Comparison of ENCODE assay signal across 16 cellular contexts in genomic region chr7:5435291-5436002, GRCh38. TPM values are rescaled to one million over a fixed set of nuclear protein-coding genes. Genes with fewer than 3 reads are reported as not detected.
DNase-seq lines count a peak whose midpoint lies in the region; ATAC-seq and TF ChIP-seq lines count a peak whose summit lies in the region.
"Had no signal": no experiment of that assay in that cellular context is flagged by ENCODE, and none has a peak within 500 bp of the region (broad histone marks: within the 10 kb centered on the region; RNA-seq: fewer than 3 reads in every experiment).

No MANE protein-coding gene starts in this region.

- H3K27me3 Mint-ChIP-seq in WTC11 (ENCODE audit: low read depth) = peaks cover 52% of the 10 kb centered on the region

- H3K4me1 Mint-ChIP-seq in WTC11 = peaks cover 4% of the 10 kb centered on the region
- H3K4me1 Mint-ChIP-seq: CD8-positive, alpha-beta memory T cell had no signal

- H3K4me3 ChIP-seq in HEK293 (ENCODE audit: low read depth, low read length) = no peak overlapping the region
- H3K4me3 ChIP-seq: dorsolateral prefrontal cortex had no signal

- TF ChIP-seq CTCF in HEK293 (tag by site-specific recombination; IDR thresholded peaks at IDR 0.05) (no peak), WTC11 (IDR thresholded peaks at IDR 0.05) (no peak)

- no peaks in the 10 kb centered on the region for H3K4me1 ChIP-seq in HEK293 (ENCODE audit: control insufficient read depth, insufficient read depth, low read length)

- no peak overlapping the region for H3K4me3 Mint-ChIP-seq in WTC11
- H3K4me3 Mint-ChIP-seq: activated CD8-positive, alpha-beta T cell treated with anti-CD3 and anti-CD28 coated beads, Interleukin-2, amount 10 ng/mL, durations not matched to agents 7 days and 5 days; activated naive CD8-positive, alpha-beta T cell treated with anti-CD3 and anti-CD28 coated beads, Interleukin-2, amount 10 ng/mL, durations not matched to agents 7 days and 5 days; CD8-positive, alpha-beta memory T cell had no signal

- peaks cover 0 to 6% of the 10 kb centered on the region in 2 experiments; a peak in 2 of 3 replicates for H3K36me3 ChIP-seq in HEK293 (ENCODE audit: control insufficient read depth in 2 of 2, insufficient read depth in 1 of 2, low read length in 2 of 2)
- H3K36me3 ChIP-seq: neutrophil had no signal

- ATAC-seq in GM18867 (IDR thresholded peaks at IDR 0.05; ENCODE audit: unreplicated experiment) (peak; percentile 77), WTC11 (no peak; the same call in 1 of the 2 replicates), esophagus mucosa (no peak), HG03095 (IDR thresholded peaks at IDR 0.05; ENCODE audit: unreplicated experiment) (no peak)
- ATAC-seq: activated CD8-positive, alpha-beta T cell treated with anti-CD3 and anti-CD28 coated beads, Interleukin-2, amount 10 ng/mL, durations not matched to agents 7 days and 5 days had no signal

- H3K27ac ChIP-seq in HEK293 (ENCODE audit: extremely low read depth, low read depth, low read length) = no peak overlapping the region
- H3K27ac ChIP-seq: dorsolateral prefrontal cortex, neutrophil had no signal

- H3K9me3 ChIP-seq in HEK293 (ENCODE audit: control insufficient read depth, insufficient read depth, low read depth, low read length) = no peaks in the 10 kb centered on the region
- H3K9me3 ChIP-seq: neutrophil had no signal

- DNase-seq in COLO668 (lab: John Stamatoyannopoulos, UW; ENCODE audit: unreplicated experiment) (peak; percentile 56), WTC11 (ENCODE audit: low spot score) (no peak), anterior cingulate cortex (lab: John Stamatoyannopoulos, UW) (no peak), SK-N-DZ (ENCODE audit: low spot score) (no peak)
- DNase-seq: activated CD8-positive, alpha-beta T cell treated with anti-CD3 and anti-CD28 coated beads, Interleukin-2, amount 10 ng/mL, durations not matched to agents 7 days and 5 days; activated naive CD8-positive, alpha-beta T cell treated with anti-CD3 and anti-CD28 coated beads, Interleukin-2, amount 10 ng/mL, durations not matched to agents 7 days and 5 days; CD8-positive, alpha-beta memory T cell; dorsolateral prefrontal cortex; head of caudate nucleus; NCI-H2029 treated with DMSO at 0.1 percent for 48 hours; NCI-H524 treated with DMSO at 0.1 percent for 48 hours had no signal

- POLR2A ChIA-PET in HEK293 (lab: Yijun Ruan, JAX) (no interaction called here), WTC11 (lab: Charles Lee) (interaction anchor here (0.6 kb wide), 1 partner anchor 69 kb away, joined by 13 read pairs; no protein-coding TSS in a partner anchor)

- CTCF ChIA-PET in HEK293 (lab: Yijun Ruan, JAX) = no interaction called here
- CTCF ChIA-PET in WTC11 (lab: Charles Lee) = no interaction called here

- H3K27ac Mint-ChIP-seq in WTC11 = no peak overlapping the region
- H3K27ac Mint-ChIP-seq: activated CD8-positive, alpha-beta T cell treated with anti-CD3 and anti-CD28 coated beads, Interleukin-2, amount 10 ng/mL, durations not matched to agents 7 days and 5 days; activated naive CD8-positive, alpha-beta T cell treated with anti-CD3 and anti-CD28 coated beads, Interleukin-2, amount 10 ng/mL, durations not matched to agents 7 days and 5 days; CD8-positive, alpha-beta memory T cell had no signal

- peaks cover 28% of the 10 kb centered on the region for H3K36me3 Mint-ChIP-seq in WTC11

- peaks cover 15% of the 10 kb centered on the region for H3K9me3 Mint-ChIP-seq in WTC11

TF ChIP-seq in HEK293, 187 proteins besides CTCF, POLR2A, EP300 and RAD21:
- no peak for TF ChIP-seq ZFP41 (tag by site-specific recombination; IDR thresholded peaks at IDR 0.05; ENCODE audit: borderline replicate concordance)
- TF ChIP-seq ZFP3 (tag by site-specific recombination; IDR thresholded peaks at IDR 0.05; ENCODE audit: low read depth) = peak; percentile 87
- no peak for TF ChIP-seq ZNF350 (tag by site-specific recombination; IDR thresholded peaks at IDR 0.05)
- TF ChIP-seq ZNF121 (tag by site-specific recombination; IDR thresholded peaks at IDR 0.05) = 0 out of 2 replicates have a peak, but pooled peaks have one; percentile 9
- TF ChIP-seq YY2 (tag by site-specific recombination; IDR thresholded peaks at IDR 0.05) = no peak
- TF ChIP-seq ZNF112 (tag by site-specific recombination; IDR thresholded peaks at IDR 0.05) = no peak
- no peak for TF ChIP-seq ZNF555 (tag by site-specific recombination; conservative IDR thresholded peaks at IDR 0.05)
- no peak for TF ChIP-seq ZNF132 (tag by site-specific recombination; IDR thresholded peaks at IDR 0.05; ENCODE audit: borderline replicate concordance)
- no peak for TF ChIP-seq ZNF211 (tag by site-specific recombination; IDR thresholded peaks at IDR 0.05; ENCODE audit: low read depth)
- TF ChIP-seq, protein P1, sequence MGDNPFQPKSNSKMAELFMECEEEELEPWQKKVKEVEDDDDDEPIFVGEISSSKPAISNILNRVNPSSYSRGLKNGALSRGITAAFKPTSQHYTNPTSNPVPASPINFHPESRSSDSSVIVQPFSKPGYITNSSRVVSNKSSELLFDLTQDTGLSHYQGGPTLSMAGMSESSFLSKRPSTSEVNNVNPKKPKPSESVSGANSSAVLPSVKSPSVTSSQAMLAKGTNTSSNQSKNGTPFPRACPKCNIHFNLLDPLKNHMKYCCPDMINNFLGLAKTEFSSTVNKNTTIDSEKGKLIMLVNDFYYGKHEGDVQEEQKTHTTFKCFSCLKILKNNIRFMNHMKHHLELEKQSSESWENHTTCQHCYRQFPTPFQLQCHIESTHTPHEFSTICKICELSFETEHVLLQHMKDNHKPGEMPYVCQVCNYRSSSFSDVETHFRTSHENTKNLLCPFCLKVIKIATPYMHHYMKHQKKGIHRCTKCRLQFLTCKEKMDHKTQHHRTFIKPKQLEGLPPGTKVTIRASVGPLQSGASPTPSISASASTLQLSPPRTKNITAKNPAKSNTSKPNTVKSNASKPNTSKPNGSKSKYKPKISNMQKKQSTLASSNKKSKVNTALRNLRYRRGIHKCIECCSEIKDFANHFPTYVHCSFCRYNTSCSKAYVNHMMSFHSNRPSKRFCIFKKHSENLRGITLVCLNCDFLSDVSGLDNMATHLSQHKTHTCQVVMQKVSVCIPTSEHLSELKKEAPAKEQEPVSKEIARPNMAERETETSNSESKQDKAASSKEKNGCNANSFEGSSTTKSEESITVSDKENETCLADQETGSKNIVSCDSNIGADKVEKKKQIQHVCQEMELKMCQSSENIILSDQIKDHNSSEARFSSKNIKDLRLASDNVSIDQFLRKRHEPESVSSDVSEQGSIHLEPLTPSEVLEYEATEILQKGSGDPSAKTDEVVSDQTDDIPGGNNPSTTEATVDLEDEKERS (tag by site-specific recombination; IDR thresholded peaks at IDR 0.05) = no peak

TF ChIP-seq in WTC11, 78 proteins besides CTCF, POLR2A, EP300 and RAD21:
- TF ChIP-seq ZNF121 (CRISPR knock-in tag; IDR thresholded peaks at IDR 0.05) = peak; percentile 7; the same call in 1 of the 2 replicates
- TF ChIP-seq ZBTB21 (CRISPR knock-in tag; IDR thresholded peaks at IDR 0.05; ENCODE audit: borderline replicate concordance) = no peak
- no peak for TF ChIP-seq ETV6 (CRISPR knock-in tag; IDR thresholded peaks at IDR 0.05)

RNA-seq across cellular contexts. Expression of gene TNRC18, which starts 11.8 kb away (rescaled TPM):
- total RNA-seq in WTC11 (2021) = 29.1 to 55.0 TPM (median 34.2 TPM) in 3 replicates
- total RNA-seq in esophagus mucosa = 26.2 TPM
- polyA plus RNA-seq in SK-N-DZ (2014; cell fraction: cytosol; rRNA removed) = 9.9 and 18.7 TPM in 2 replicates
- 14.0 and 23.4 TPM in 2 replicates for polyA plus RNA-seq in SK-N-DZ (2014; cell fraction: nucleus; rRNA removed)
